Comparison of ENCODE assay signal across 24 cellular contexts in genomic region chr22:30470655-30471054, GRCh38. TPM values are rescaled to one million over a fixed set of nuclear protein-coding genes. Genes with fewer than 3 reads are reported as not detected.
"Had no signal": no experiment of that assay in that cellular context is flagged by ENCODE, and none has a peak within 500 bp of the region (broad histone marks: within the 10 kb centered on the region; RNA-seq: fewer than 3 reads in every experiment).

No MANE protein-coding gene starts in this region.

- H3K4me1 ChIP-seq: SJSA1 had no signal

- H3K27ac Mint-ChIP-seq: IgD-negative memory B cell had no signal

- H3K27ac ChIP-seq: HL-60, KMS-11, SJSA1, SK-N-MC had no signal

- H3K4me1 Mint-ChIP-seq: IgD-negative memory B cell had no signal

- H3K9me3 ChIP-seq: SJSA1 had no signal

- ATAC-seq: K562 had no signal

- H3K4me3 ChIP-seq: K562, SJSA1, SK-N-MC had no signal

- H3K4me3 Mint-ChIP-seq: IgD-negative memory B cell had no signal

- H3K36me3 Mint-ChIP-seq: IgD-negative memory B cell had no signal

- DNase-seq: Kasumi-1, MM.1S, NCI-H1092 treated with DMSO at 0.1 percent for 48 hours, NCI-H1436, NCI-H187, NCI-H2029, NCI-H2081 treated with DMSO at 0.1 percent for 48 hours, NCI-H2171, NCI-H226, NCI-H446, NCI-H510A, NCI-H524 treated with DMSO at 0.1 percent for 48 hours, NCI-H69, NCI-H774, Right ventricle myocardium superior, RPMI8226, SIG-M5 had no signal

- H3K36me3 ChIP-seq: SJSA1 had no signal

RNA-seq across cellular contexts. Expression of gene SEC14L3, which starts 1.2 kb away (rescaled TPM):
- total RNA-seq: K562, M059J, Right ventricle myocardium superior, SJSA1 had no signal

RNA-seq across cellular contexts. Expression of gene SEC14L4, which starts 34.8 kb away (rescaled TPM):
- total RNA-seq: K562, M059J, Right ventricle myocardium superior, SJSA1 had no signal
